Comparison of ENCODE assay signal across 8 cellular contexts in the genomic region with DNA sequence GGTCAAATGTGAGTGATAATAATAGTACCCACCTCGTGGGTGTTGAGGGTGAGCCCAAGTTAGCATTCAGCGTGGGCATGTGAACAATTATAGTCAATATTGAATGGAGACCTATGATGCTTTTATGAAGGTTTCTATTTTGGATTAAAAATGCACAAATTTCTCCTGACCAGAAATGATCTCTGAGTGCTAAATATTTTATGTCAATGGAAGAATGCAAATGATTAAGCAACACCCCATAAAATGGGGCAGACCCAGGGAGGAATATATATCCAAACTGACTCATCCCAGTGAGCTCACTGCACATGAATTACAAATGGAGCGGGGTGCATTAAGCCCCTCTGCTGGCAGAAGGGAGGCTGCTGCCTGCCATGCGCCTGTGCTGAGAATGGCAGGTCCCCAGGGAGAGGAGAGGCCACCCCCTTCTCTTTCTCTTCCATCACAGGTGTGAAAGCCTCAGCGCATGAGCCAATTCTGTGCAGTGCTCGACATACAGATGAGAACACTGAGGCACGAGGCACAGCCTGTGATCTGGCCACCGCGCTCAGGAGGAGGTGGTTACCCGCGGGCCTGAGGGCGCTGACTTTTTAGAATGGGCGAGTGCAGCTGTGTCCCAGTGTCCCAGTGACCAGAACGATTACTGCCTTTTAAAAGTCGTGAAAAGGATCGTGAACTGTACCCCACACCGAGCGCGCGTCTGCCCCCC. TPM values are rescaled to one million over a fixed set of nuclear protein-coding genes. Genes with fewer than 3 reads are reported as not detected.
A peak's percentile ranks its signal among the peaks of the same experiment; 100 is the strongest.
DNase-seq lines count a peak whose midpoint lies in the region; ATAC-seq, FAIRE-seq and TF ChIP-seq lines count a peak whose summit lies in the region.
"Not testable (repeated sequence)": the region's sequence is repeated elsewhere in the genome, so short reads cannot be mapped to it uniquely, and the experiment has no call there.

No MANE protein-coding gene starts in this region.

- H3K27ac Mint-ChIP-seq in T-helper 2 cell treated with Interferon-gamma antibody and Interleukin-4, amounts not matched to agents 5 μg/mL and 100 μg/mL, for 36 hours = peak overlapping the region; percentile 63

- WGBS in right lobe of liver (ENCODE audit: insufficient coverage, low coverage, low lambda C conversion rate, missing lambda C conversion rate) = 11% methylated on average over 5 of the region's 20 CpGs

- not testable (repeated sequence) for H3K9me3 ChIP-seq in right lobe of liver

- not testable (repeated sequence) for TF ChIP-seq CTCF in NB4 (IDR thresholded peaks at IDR 0.05; ENCODE audit: low read depth, low read length); right lobe of liver (IDR thresholded peaks at IDR 0.05)

- peak; percentile 46 for DNase-seq in NB4 (ENCODE audit: low read depth)
- DNase-seq in T-helper 2 cell treated with Interferon-gamma antibody and Interleukin-4, amounts not matched to agents 5 μg/mL and 100 μg/mL, for 36 hours (ENCODE audit: low spot score) = peak; percentile 18
- DNase-seq in activated naive CD4-positive, alpha-beta T cell treated with anti-CD3 and anti-CD28 coated beads, Interleukin-2, amount 50 U/mL, for 16 hours = peak; percentile 36
- DNase-seq in epithelial cell of prostate (ENCODE audit: low read depth, low spot score) = not testable (repeated sequence)
- peak in 1 of 3 donors; percentile 39 for DNase-seq in right lobe of liver
- peak; percentile 8 for DNase-seq in urothelium cell line (ENCODE audit: low spot score)

- not testable (repeated sequence) for H3K27me3 ChIP-seq in right lobe of liver; rectal smooth muscle tissue (ENCODE audit: control insufficient read depth, insufficient read depth, low read length)

- ATAC-seq in right lobe of liver = not testable (repeated sequence)

- H3K9me3 Mint-ChIP-seq in T-helper 2 cell treated with Interferon-gamma antibody and Interleukin-4, amounts not matched to agents 5 μg/mL and 100 μg/mL, for 36 hours = not testable (repeated sequence)

- not testable (repeated sequence) for H3K4me1 Mint-ChIP-seq in T-helper 2 cell treated with Interferon-gamma antibody and Interleukin-4, amounts not matched to agents 5 μg/mL and 100 μg/mL, for 36 hours (ENCODE audit: low read depth)

- not testable (repeated sequence) for TF ChIP-seq POLR2A in NB4 (IDR thresholded peaks at IDR 0.05; ENCODE audit: extremely low read depth, insufficient read length); right lobe of liver (IDR thresholded peaks at IDR 0.05)

- peak overlapping the region; percentile 93 for H3K4me3 Mint-ChIP-seq in T-helper 2 cell treated with Interferon-gamma antibody and Interleukin-4, amounts not matched to agents 5 μg/mL and 100 μg/mL, for 36 hours

- not testable (repeated sequence) for H3K4me1 ChIP-seq in right lobe of liver; rectal smooth muscle tissue (ENCODE audit: control insufficient read depth, insufficient read depth, low read length)

- peaks cover 12% of the 10 kb centered on the region for H3K27me3 Mint-ChIP-seq in T-helper 2 cell treated with Interferon-gamma antibody and Interleukin-4, amounts not matched to agents 5 μg/mL and 100 μg/mL, for 36 hours (ENCODE audit: low read depth)

- H3K36me3 ChIP-seq in right lobe of liver; rectal smooth muscle tissue (ENCODE audit: control insufficient read depth, insufficient read depth, low read length): not testable (repeated sequence)

- not testable (repeated sequence) for FAIRE-seq in urothelium cell line (lab: Jason Lieb, UNC)

- H3K36me3 Mint-ChIP-seq in T-helper 2 cell treated with Interferon-gamma antibody and Interleukin-4, amounts not matched to agents 5 μg/mL and 100 μg/mL, for 36 hours (ENCODE audit: low read depth) = not testable (repeated sequence)

- H3K27ac ChIP-seq in epithelial cell of prostate (peak overlapping the region; percentile 86), right lobe of liver (peak overlapping the region in 1 of 3 donors; percentile 4), rectal smooth muscle tissue (ENCODE audit: low read depth, low read length) (peak overlapping the region; percentile 40)

- not testable (repeated sequence) for H3K9ac ChIP-seq in rectal smooth muscle tissue (ENCODE audit: low read length)

- H3K4me3 ChIP-seq in GM08714 (ENCODE audit: low read length) (peak overlapping the region; percentile 64; the same call in 1 of the 2 replicates), NB4 (ENCODE audit: low read depth, low read length) (peak overlapping the region; percentile 59), right lobe of liver (peak overlapping the region; percentile 59 to 87 (median 67)), rectal smooth muscle tissue (ENCODE audit: low read length) (peak overlapping the region; percentile 64)

- intact Hi-C loops in right lobe of liver (cut with DNase I) = not testable (repeated sequence)

RNA-seq across cellular contexts. Expression of a gene that starts 14.7 kb away (rescaled TPM):
- total RNA-seq in right lobe of liver = under 1 TPM in 1 of 6 experiments, not detected in 5; 0.07 TPM
